ENCODE assay signal across 27 cellular contexts in the genomic region with DNA sequence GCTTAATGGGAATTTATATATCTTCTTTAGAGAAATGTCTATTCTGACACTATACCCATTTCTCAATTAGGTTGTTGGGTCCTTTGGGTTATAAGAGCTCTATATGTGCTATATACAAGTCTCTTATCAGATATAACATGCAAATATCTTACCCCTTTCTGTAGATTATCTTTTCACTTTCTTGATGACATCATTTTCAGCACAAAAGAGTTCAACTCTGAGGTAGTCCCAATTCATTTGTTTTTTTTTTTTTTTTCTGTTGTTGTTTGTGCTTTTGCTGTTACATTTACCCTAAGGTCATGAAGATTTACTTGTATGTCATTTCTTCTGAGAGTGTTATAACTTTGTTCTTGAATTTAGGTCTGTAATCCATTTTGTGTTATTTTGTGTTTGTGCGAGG.
"Had no signal": no experiment of that assay in that cellular context is flagged by ENCODE, and none has a peak within 500 bp of the region (broad histone marks: within the 10 kb centered on the region; RNA-seq: fewer than 3 reads in every experiment).

No MANE protein-coding gene starts in this region.

- ATAC-seq: stimulated activated effector memory CD8-positive, alpha-beta T cell treated with anti-CD3 and anti-CD28 coated beads, Interleukin-12 subunit alpha, Interleukin-12 subunit beta, amount 100 ng/mL, for 72 hours; stimulated activated memory B cell treated with anti-CD40 and anti-IgM and Interleukin-4, amounts not matched to agents 10 μg/mL and 1 μg/mL and 100 μg/mL, for 72 hours; stimulated activated naive B cell treated with anti-CD40 and anti-IgM and Interleukin-4, amounts not matched to agents 10 μg/mL and 1 μg/mL and 100 μg/mL, for 72 hours; stimulated activated naive CD8-positive, alpha-beta T cell treated with anti-CD3 and anti-CD28 coated beads, Interleukin-15, amount 100 ng/mL, for 72 hours; stimulated activated naive CD8-positive, alpha-beta T cell treated with anti-CD3 and anti-CD28 coated beads, Interleukin-15, Interleukin-2, amounts not matched to agents 100 U/mL and 50 U/mL, for 24 hours; upper lobe of right lung had no signal

- H3K4me3 ChIP-seq: stomach, suprapubic skin, testis, thoracic aorta, thyroid gland, tibial artery, tibial nerve, transverse colon, upper lobe of left lung, upper lobe of right lung, uterus, vagina had no signal

- H3K36me3 ChIP-seq: stomach, suprapubic skin, thoracic aorta, thyroid gland, tibial artery, tibial nerve, transverse colon, upper lobe of left lung, upper lobe of right lung, uterus, vagina had no signal

- H3K9me3 ChIP-seq: stomach, suprapubic skin, testis, thoracic aorta, thyroid gland, tibial artery, tibial nerve, transverse colon, upper lobe of left lung, upper lobe of right lung, uterus, vagina had no signal

- H3K27ac ChIP-seq: stomach, suprapubic skin, testis, thoracic aorta, thyroid gland, tibial artery, tibial nerve, transverse colon, upper lobe of left lung, upper lobe of right lung, uterus, vagina had no signal

- DNase-seq: stimulated activated CD4-positive, alpha-beta T cell treated with anti-CD3 and anti-CD28 coated beads, Interleukin-2, amount 100 ng/mL, for 48 hours; stimulated activated CD4-positive, alpha-beta T cell treated with anti-CD3 and anti-CD28 coated beads, Interleukin-4, amount 100 ng/mL, for 1 hour; stimulated activated CD4-positive, alpha-beta T cell treated with anti-CD3 and anti-CD28 coated beads, Interleukin-4, amount 100 ng/mL, for 24 hours; stimulated activated CD4-positive, alpha-beta T cell treated with anti-CD3 and anti-CD28 coated beads, Interleukin-4, amount 100 ng/mL, for 4 hours; stimulated activated CD8-positive, alpha-beta memory T cell treated with anti-CD3 and anti-CD28 coated beads, Interleukin-4, amount 100 ng/mL, for 48 hours; stimulated activated naive B cell treated with anti-CD40 and anti-IgM and Interleukin-4, amounts not matched to agents 10 μg/mL and 1 μg/mL and 100 μg/mL, for 72 hours; stimulated activated naive CD4-positive, alpha-beta T cell; stimulated activated naive CD4-positive, alpha-beta T cell treated with Interleukin-2 at 50 U/mL for 16 hours; stimulated activated naive CD8-positive, alpha-beta T cell treated with anti-CD3 and anti-CD28 coated beads, Interleukin-15, amount 100 ng/mL, for 72 hours; stimulated activated naive CD8-positive, alpha-beta T cell treated with anti-CD3 and anti-CD28 coated beads, Interleukin-15, Interleukin-2, amounts not matched to agents 100 U/mL and 50 U/mL, for 24 hours; stomach; substantia nigra; testis; thyroid gland; tibial artery; transverse colon; trophoblast cell; upper lobe of left lung; upper lobe of right lung; uterus had no signal

- H3K27me3 ChIP-seq: stomach, suprapubic skin, testis, thyroid gland, tibial artery, tibial nerve, transverse colon, upper lobe of left lung, upper lobe of right lung, uterus, vagina had no signal

- FAIRE-seq: urothelium cell line had no signal

- H3K4me1 ChIP-seq: stomach, suprapubic skin, testis, thyroid gland, tibial artery, tibial nerve, transverse colon, upper lobe of left lung, upper lobe of right lung, uterus, vagina had no signal
